ENCODE assay signal across 8 cellular contexts in the genomic region with DNA sequence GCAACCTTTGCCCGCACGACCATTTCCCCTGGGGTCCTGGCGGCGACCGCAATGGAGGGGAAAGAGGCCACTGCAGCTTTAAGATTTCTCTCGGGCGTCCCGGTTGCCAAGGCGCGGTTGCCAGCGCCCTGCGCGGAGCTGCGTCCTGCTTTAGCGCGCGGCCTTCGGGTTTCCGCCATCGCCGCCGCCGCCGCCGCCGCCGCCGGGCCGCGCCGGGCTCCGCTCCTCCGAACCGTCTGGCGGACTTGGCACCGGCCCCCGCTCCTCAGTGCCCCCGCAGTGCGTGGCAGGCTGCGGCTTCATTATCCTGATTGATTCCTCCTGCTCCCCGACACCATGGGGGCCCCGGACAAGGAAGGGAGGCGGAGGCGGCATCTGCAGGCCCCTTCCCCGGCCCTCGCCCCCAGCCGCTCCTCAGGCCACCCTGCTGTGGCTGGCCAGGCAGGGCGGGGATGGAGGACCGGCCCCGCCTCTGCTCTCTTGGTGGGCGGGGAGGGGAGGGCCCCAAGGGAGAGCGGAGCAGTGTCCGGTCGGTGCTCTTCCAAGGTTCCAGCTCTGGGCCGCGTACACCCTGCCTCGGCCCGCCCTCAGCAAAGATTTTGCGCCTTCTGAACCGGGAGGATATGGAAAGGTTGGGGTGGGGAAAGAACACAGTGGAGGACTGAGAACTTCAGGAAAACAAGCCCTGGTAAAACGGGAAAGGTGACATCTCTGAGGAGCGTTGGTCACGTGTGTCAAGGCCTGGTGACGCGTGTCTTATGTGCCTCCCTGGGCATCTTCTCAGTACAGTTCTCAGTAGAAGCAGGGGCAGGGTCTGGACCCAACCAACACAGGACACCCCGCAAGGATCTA. TPM values are rescaled to one million over a fixed set of nuclear protein-coding genes. Genes with fewer than 3 reads are reported as not detected.
DNase-seq lines count a peak whose midpoint lies in the region; ATAC-seq, FAIRE-seq and TF ChIP-seq lines count a peak whose summit lies in the region.

No MANE protein-coding gene starts in this region.

- peak overlapping the region; percentile 84 for H3K4me2 ChIP-seq in A549

- H3K27ac ChIP-seq in A549, result peak overlapping the region; percentile 74 to 90
- peak overlapping the region; percentile 31 for H3K27ac ChIP-seq in upper lobe of right lung

- peak; percentile 44 for TF ChIP-seq POLR2A in A549 (IDR thresholded peaks at IDR 0.05; ENCODE audit: low read length)

- no peak for TF ChIP-seq EP300 in A549 (IDR thresholded peaks at IDR 0.05)

- TF ChIP-seq CTCF in A549 (IDR thresholded peaks at IDR 0.05), result no peak
- TF ChIP-seq CTCF in GM12864 (IDR thresholded peaks at IDR 0.05; ENCODE audit: low read depth, low read length, missing control alignments), result no peak
- TF ChIP-seq CTCF in natural killer cell (IDR thresholded peaks at IDR 0.05), result no peak
- no peak for TF ChIP-seq CTCF in upper lobe of right lung (IDR thresholded peaks at IDR 0.05)

- intact Hi-C loops in activated T-helper 2 cell treated with anti-CD3 and anti-CD28 coated beads, Interferon-gamma antibody, Interleukin-2, Interleukin-4, amounts not matched to agents 10 μg/mL and 5 μg/mL and 100 μg/mL, durations not matched to agents 14 hours and 24 hours and 36 hours (cut with micrococcal nuclease), result no loop called here
- intact Hi-C loops in natural killer cell (cut with micrococcal nuclease) (no loop called here), upper lobe of right lung (cut with DNase I) (no loop called here)

- 4% methylated on average over 30 of the region's 66 CpGs for WGBS in A549 (ENCODE audit: missing lambda C conversion rate)

- H3K4me3 ChIP-seq in A549 (peak overlapping the region; percentile 57), GM12864 (ENCODE audit: low read depth, low read length) (peak overlapping the region; percentile 45), upper lobe of right lung (peak overlapping the region; percentile 73)

- peak; percentile 67 for FAIRE-seq in A549 (lab: Jason Lieb, UNC)

- CTCF ChIA-PET in A549 (lab: Yijun Ruan, JAX), result interaction anchor here (0.8 to 11.3 kb wide), 5 partner anchors 17 to 61 kb away, joined by 3 to 118 read pairs (median 11); no protein-coding TSS in a partner anchor

- peaks cover 9% of the 10 kb centered on the region for H3K9me3 Mint-ChIP-seq in activated T-helper 2 cell treated with anti-CD3 and anti-CD28 coated beads, Interferon-gamma antibody, Interleukin-2, Interleukin-4, amounts not matched to agents 10 μg/mL and 5 μg/mL and 100 μg/mL, durations not matched to agents 14 hours and 24 hours and 36 hours
- peaks cover 5% of the 10 kb centered on the region in 2 donors for H3K9me3 Mint-ChIP-seq in natural killer cell

- H3K27me3 ChIP-seq in upper lobe of right lung, result no peaks in the 10 kb centered on the region

- peaks cover 11% of the 10 kb centered on the region for H3K27me3 Mint-ChIP-seq in activated T-helper 2 cell treated with anti-CD3 and anti-CD28 coated beads, Interferon-gamma antibody, Interleukin-2, Interleukin-4, amounts not matched to agents 10 μg/mL and 5 μg/mL and 100 μg/mL, durations not matched to agents 14 hours and 24 hours and 36 hours (ENCODE audit: low read depth)
- H3K27me3 Mint-ChIP-seq in natural killer cell (ENCODE audit: low read depth in 2 of 2), result no peaks in the 10 kb centered on the region

- H3K36me3 ChIP-seq in upper lobe of right lung, result peaks cover 6% of the 10 kb centered on the region

- ATAC-seq in A549 (peak; percentile 91 to 96), natural killer cell (peak; percentile 61 to 86 (median 71)), upper lobe of right lung (peak; percentile 93), GM18868 (IDR thresholded peaks at IDR 0.05; ENCODE audit: unreplicated experiment) (no peak)

- POLR2A ChIA-PET in A549 (lab: Yijun Ruan, JAX), result interaction anchor here (0.5 to 1.5 kb wide), 6 partner anchors 15 to 374 kb away, joined by 3 to 5 read pairs (median 4); a partner anchor contains a TSS

- peak overlapping the region; percentile 85 for H3K4me3 Mint-ChIP-seq in activated T-helper 2 cell treated with anti-CD3 and anti-CD28 coated beads, Interferon-gamma antibody, Interleukin-2, Interleukin-4, amounts not matched to agents 10 μg/mL and 5 μg/mL and 100 μg/mL, durations not matched to agents 14 hours and 24 hours and 36 hours (ENCODE audit: low read depth)
- peak overlapping the region; percentile 90 for H3K4me3 Mint-ChIP-seq in natural killer cell

- DNase-seq in A549 (ENCODE audit: low read depth in 1 of 2, low spot score in 1 of 2) (peak; percentile 81 to 95), GM12864 (ENCODE audit: low read depth) (no peak), NCI-H460 (ENCODE audit: extremely low read depth, low read depth) (peak; percentile 47), fibroblast of the conjunctiva (ENCODE audit: low read depth) (peak; percentile 23), natural killer cell (no peak), upper lobe of right lung (peak; percentile 85)
- peak; percentile 34 for DNase-seq in activated T-helper 2 cell treated with anti-CD3 and anti-CD28 coated beads, Interferon-gamma antibody, Interleukin-2, Interleukin-4, amounts not matched to agents 10 μg/mL and 5 μg/mL and 100 μg/mL, durations not matched to agents 14 hours and 24 hours and 36 hours (ENCODE audit: low spot score)

- peaks cover 36% of the 10 kb centered on the region for H3K36me3 Mint-ChIP-seq in activated T-helper 2 cell treated with anti-CD3 and anti-CD28 coated beads, Interferon-gamma antibody, Interleukin-2, Interleukin-4, amounts not matched to agents 10 μg/mL and 5 μg/mL and 100 μg/mL, durations not matched to agents 14 hours and 24 hours and 36 hours (ENCODE audit: low read depth)
- peaks cover 9% of the 10 kb centered on the region for H3K36me3 Mint-ChIP-seq in natural killer cell

- H3K4me1 ChIP-seq in A549, result peaks cover 5% of the 10 kb centered on the region; the same call in 2 of the 3 replicates
- H3K4me1 ChIP-seq in upper lobe of right lung, result peaks cover 3% of the 10 kb centered on the region

- peak overlapping the region; percentile 71 for H3K27ac Mint-ChIP-seq in activated T-helper 2 cell treated with anti-CD3 and anti-CD28 coated beads, Interferon-gamma antibody, Interleukin-2, Interleukin-4, amounts not matched to agents 10 μg/mL and 5 μg/mL and 100 μg/mL, durations not matched to agents 14 hours and 24 hours and 36 hours
- no peak overlapping the region for H3K27ac Mint-ChIP-seq in natural killer cell

- H3K9me3 ChIP-seq in A549, result peaks cover 8% of the 10 kb centered on the region; the same call in 1 of the 3 replicates
- no peaks in the 10 kb centered on the region for H3K9me3 ChIP-seq in upper lobe of right lung

- TF ChIP-seq RAD21 in A549 (conservative IDR thresholded peaks at IDR 0.05 in 1 of 2, IDR thresholded peaks at IDR 0.05 in 1 of 2), result no peak

- H3K4me1 Mint-ChIP-seq in activated T-helper 2 cell treated with anti-CD3 and anti-CD28 coated beads, Interferon-gamma antibody, Interleukin-2, Interleukin-4, amounts not matched to agents 10 μg/mL and 5 μg/mL and 100 μg/mL, durations not matched to agents 14 hours and 24 hours and 36 hours (ENCODE audit: low read depth), result peaks cover 2% of the 10 kb centered on the region
- peaks cover 4 to 5% of the 10 kb centered on the region in 2 donors for H3K4me1 Mint-ChIP-seq in natural killer cell

TF ChIP-seq in A549, 52 proteins besides CTCF, POLR2A, EP300 and RAD21 (continues in another document):
- TF ChIP-seq PHF8 (IDR thresholded peaks at IDR 0.05; ENCODE audit: borderline replicate concordance, low read depth), result peak; percentile 53; the same call in 1 of the 2 replicates
- TF ChIP-seq TFCP2L1 (CRISPR knock-in tag; IDR thresholded peaks at IDR 0.05), result no peak
- no peak for TF ChIP-seq CBX8 (IDR thresholded peaks at IDR 0.05)
- TF ChIP-seq, protein P1, sequence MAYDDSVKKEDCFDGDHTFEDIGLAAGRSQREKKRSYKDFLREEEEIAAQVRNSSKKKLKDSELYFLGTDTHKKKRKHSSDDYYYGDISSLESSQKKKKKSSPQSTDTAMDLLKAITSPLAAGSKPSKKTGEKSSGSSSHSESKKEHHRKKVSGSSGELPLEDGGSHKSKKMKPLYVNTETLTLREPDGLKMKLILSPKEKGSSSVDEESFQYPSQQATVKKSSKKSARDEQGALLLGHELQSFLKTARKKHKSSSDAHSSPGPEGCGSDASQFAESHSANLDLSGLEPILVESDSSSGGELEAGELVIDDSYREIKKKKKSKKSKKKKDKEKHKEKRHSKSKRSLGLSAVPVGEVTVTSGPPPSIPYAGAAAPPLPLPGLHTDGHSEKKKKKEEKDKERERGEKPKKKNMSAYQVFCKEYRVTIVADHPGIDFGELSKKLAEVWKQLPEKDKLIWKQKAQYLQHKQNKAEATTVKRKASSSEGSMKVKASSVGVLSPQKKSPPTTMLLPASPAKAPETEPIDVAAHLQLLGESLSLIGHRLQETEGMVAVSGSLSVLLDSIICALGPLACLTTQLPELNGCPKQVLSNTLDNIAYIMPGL (CRISPR knock-in tag; IDR thresholded peaks at IDR 0.05; ENCODE audit: borderline replicate concordance), result no peak
- TF ChIP-seq FOSB (CRISPR knock-in tag; IDR thresholded peaks at IDR 0.05), result 0 out of 2 replicates have a peak, but pooled peaks have one; percentile 78

RNA-seq across cellular contexts. Expression of a gene that starts 34.0 kb away (rescaled TPM):
- polyA plus RNA-seq in A549 (2011; rRNA removed) (not detected in 2 replicates), A549 (2017; fragmentation: RNase III; extraction: RNeasy Plus Mini Kit Qiagen cat#74134 plus additional on column Dnase treatment) (not detected in 3 replicates)
- not detected in 2 replicates for polyA plus RNA-seq in A549 (2012; cell fraction: cytosol; rRNA removed)
- 0.02 and 0.04 TPM in 2 replicates for polyA plus RNA-seq in A549 (2012; cell fraction: nucleus; rRNA removed)
- not detected in 2 replicates for polyA minus RNA-seq in A549 (2011; rRNA and poly(A)+ RNA removed)
- not detected in 2 replicates for total RNA-seq in NCI-H460 (2014; rRNA removed; shearing (Covaris generic))
- not detected in 2 replicates for polyA plus RNA-seq in NCI-H460 (2014; cell fraction: nucleus; rRNA removed)
- not detected in 2 replicates for total RNA-seq in activated T-helper 2 cell treated with anti-CD3 and anti-CD28 coated beads, Interferon-gamma antibody, Interleukin-2, Interleukin-4, amounts not matched to agents 10 μg/mL and 5 μg/mL and 100 μg/mL, durations not matched to agents 14 hours and 24 hours and 36 hours
- total RNA-seq in natural killer cell (not detected), upper lobe of right lung (not detected)

RNA-seq across cellular contexts. Expression of a gene that starts 53.1 kb away (rescaled TPM):
- polyA plus RNA-seq in A549 (2011; rRNA removed), result 0.07 and 0.10 TPM in 2 replicates
- polyA plus RNA-seq in A549 (2012; cell fraction: cytosol; rRNA removed), result 0.03 TPM in 1 of 2 replicates, not detected in the other
- polyA plus RNA-seq in A549 (2012; cell fraction: nucleus; rRNA removed), result not detected in 2 replicates
- polyA plus RNA-seq in A549 (2017; fragmentation: RNase III; extraction: RNeasy Plus Mini Kit Qiagen cat#74134 plus additional on column Dnase treatment), result not detected in 3 replicates
- not detected in 2 replicates for polyA minus RNA-seq in A549 (2011; rRNA and poly(A)+ RNA removed)
- 0.05 TPM in 1 of 2 replicates, not detected in the other for total RNA-seq in NCI-H460 (2014; rRNA removed; shearing (Covaris generic))
- polyA plus RNA-seq in NCI-H460 (2014; cell fraction: nucleus; rRNA removed), result not detected in 2 replicates
- not detected in 2 replicates for total RNA-seq in activated T-helper 2 cell treated with anti-CD3 and anti-CD28 coated beads, Interferon-gamma antibody, Interleukin-2, Interleukin-4, amounts not matched to agents 10 μg/mL and 5 μg/mL and 100 μg/mL, durations not matched to agents 14 hours and 24 hours and 36 hours
- total RNA-seq in natural killer cell, result not detected
- 25.1 TPM for total RNA-seq in upper lobe of right lung

Comparison
In these comparisons a context has a peak if more than half of its experiments do, and no peak if none do; other contexts are left out.
1. DNase-seq: peak in A549 (2 of 2), NCI-H460 (single experiment), activated T-helper 2 cell treated with anti-CD3 and anti-CD28 coated beads, Interferon-gamma antibody, Interleukin-2, Interleukin-4, amounts not matched to agents 10 μg/mL and 5 μg/mL and 100 μg/mL, durations not matched to agents 14 hours and 24 hours and 36 hours (single experiment), fibroblast of the conjunctiva (single experiment) and upper lobe of right lung (single experiment); none in GM12864 (single experiment) and natural killer cell (single experiment).
2. RNA of a gene that starts 53.1 kb away (total RNA-seq): 25.1 TPM in upper lobe of right lung (single experiment); not detected in natural killer cell, 0.05 TPM in NCI-H460 and not detected in activated T-helper 2 cell treated with anti-CD3 and anti-CD28 coated beads, Interferon-gamma antibody, Interleukin-2, Interleukin-4, amounts not matched to agents 10 μg/mL and 5 μg/mL and 100 μg/mL, durations not matched to agents 14 hours and 24 hours and 36 hours; every median in the first group is over 10 times any median in the second.
3. Peak in every context shown above with its lines, with median percentiles within 50 percentile points of each other: H3K4me3 ChIP-seq.